In the genomic region with DNA sequence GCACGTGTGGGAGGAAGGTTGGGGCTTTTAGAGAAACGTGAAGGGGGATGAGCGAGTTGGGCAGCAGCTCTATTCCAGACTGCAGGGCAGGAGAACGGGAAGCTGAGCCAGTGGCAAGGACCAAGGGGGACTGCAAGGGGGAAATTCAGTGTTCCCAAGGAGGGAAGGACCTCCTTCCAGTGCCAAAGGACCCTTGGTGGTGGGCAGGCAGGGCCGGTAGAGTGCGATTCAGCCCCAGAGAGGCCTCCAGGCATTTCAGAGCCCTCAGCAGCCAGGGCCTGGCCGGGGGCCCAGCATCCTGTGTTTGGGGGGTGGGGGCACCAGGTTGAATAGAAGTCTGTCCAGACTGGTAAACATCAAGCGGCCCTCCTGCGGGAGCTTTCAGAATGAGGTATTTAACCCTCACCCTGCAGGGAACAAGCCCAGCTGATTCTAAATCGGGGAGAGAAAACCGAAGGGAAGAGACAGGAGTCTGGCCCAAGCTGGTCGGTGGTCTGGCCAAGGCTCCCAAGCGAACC, we compare ENCODE assay signal across 8 cellular contexts. TPM values are rescaled to one million over a fixed set of nuclear protein-coding genes. Genes with fewer than 3 reads are reported as not detected.
DNase-seq lines count a peak whose midpoint lies in the region; ATAC-seq and TF ChIP-seq lines count a peak whose summit lies in the region.

No MANE protein-coding gene starts in this region.

- no peak for TF ChIP-seq CTCF in AG09309 (IDR thresholded peaks at IDR 0.05; ENCODE audit: control insufficient read depth, insufficient read depth, low read depth, low read length, missing control alignments)
- TF ChIP-seq CTCF in brain microvascular endothelial cell (IDR thresholded peaks at IDR 0.05; ENCODE audit: low read depth, low read length, missing control alignments) = no peak

- H3K27ac ChIP-seq in brain microvascular endothelial cell = no peak overlapping the region

- no peaks in the 10 kb centered on the region for H3K36me3 ChIP-seq in brain microvascular endothelial cell (replicated peaks)

- DNase-seq in AG09309 (ENCODE audit: low read depth) (no peak), brain microvascular endothelial cell (no peak), activated gamma-delta T cell (lab: John Stamatoyannopoulos, UW) (no peak)
- no peak for DNase-seq in natural killer cell treated with Interleukin-12 subunit alpha and Interleukin-12 subunit beta and Interleukin-15 and Interleukin-18, amount 100 ng/mL, for 72 hours (ENCODE audit: low spot score)

- peaks cover 18 to 19% of the 10 kb centered on the region in 2 donors for H3K27me3 Mint-ChIP-seq in natural killer cell treated with Interleukin-12 subunit alpha and Interleukin-12 subunit beta and Interleukin-15 and Interleukin-18, amount 100 ng/mL, for 72 hours

- ATAC-seq in HG03039 (IDR thresholded peaks at IDR 0.05; ENCODE audit: unreplicated experiment) = peak; percentile 8
- no peak for ATAC-seq in natural killer cell treated with Interleukin-12 subunit alpha and Interleukin-12 subunit beta and Interleukin-15 and Interleukin-18, amount 100 ng/mL, for 72 hours
- ATAC-seq in GM18861 (IDR thresholded peaks at IDR 0.05; ENCODE audit: unreplicated experiment) = no peak
- no peak for ATAC-seq in GM21381 (IDR thresholded peaks at IDR 0.05; ENCODE audit: unreplicated experiment)
- ATAC-seq in HG03469 (IDR thresholded peaks at IDR 0.05; ENCODE audit: unreplicated experiment) = no peak

- H3K4me1 Mint-ChIP-seq in natural killer cell treated with Interleukin-12 subunit alpha and Interleukin-12 subunit beta and Interleukin-15 and Interleukin-18, amount 100 ng/mL, for 72 hours (ENCODE audit: low read depth in 2 of 2) = peaks cover 17 to 19% of the 10 kb centered on the region in 2 donors

- H3K4me3 ChIP-seq in AG09309 (ENCODE audit: control insufficient read depth, low read depth, low read length) (peak overlapping the region; percentile 22), brain microvascular endothelial cell (ENCODE audit: low read depth, low read length) (peak overlapping the region; percentile 38)

- no peaks in the 10 kb centered on the region for H3K36me3 Mint-ChIP-seq in natural killer cell treated with Interleukin-12 subunit alpha and Interleukin-12 subunit beta and Interleukin-15 and Interleukin-18, amount 100 ng/mL, for 72 hours

- peak overlapping the region; percentile 57 for H3K4me3 Mint-ChIP-seq in natural killer cell treated with Interleukin-12 subunit alpha and Interleukin-12 subunit beta and Interleukin-15 and Interleukin-18, amount 100 ng/mL, for 72 hours

- no peak overlapping the region for H3K27ac Mint-ChIP-seq in natural killer cell treated with Interleukin-12 subunit alpha and Interleukin-12 subunit beta and Interleukin-15 and Interleukin-18, amount 100 ng/mL, for 72 hours

- H3K27me3 ChIP-seq in brain microvascular endothelial cell (replicated peaks) = peaks cover 28% of the 10 kb centered on the region

- in situ Hi-C loops in brain microvascular endothelial cell (cut with HindIII; ENCODE audit: low pct_ligation_motif_present, low sequenced_read_pairs) = no loop called here

- H3K9me3 Mint-ChIP-seq in natural killer cell treated with Interleukin-12 subunit alpha and Interleukin-12 subunit beta and Interleukin-15 and Interleukin-18, amount 100 ng/mL, for 72 hours = no peaks in the 10 kb centered on the region

RNA-seq across cellular contexts. Expression of gene COL9A2, which starts 2.3 kb away (rescaled TPM):
- 1 to 10 TPM; 5.4 to 7.3 TPM for total RNA-seq in natural killer cell treated with Interleukin-12 subunit alpha and Interleukin-12 subunit beta and Interleukin-15 and Interleukin-18, amount 100 ng/mL, for 72 hours

RNA-seq across cellular contexts. Expression of gene ZMPSTE24, which starts 56.7 kb away (rescaled TPM):
- total RNA-seq in natural killer cell treated with Interleukin-12 subunit alpha and Interleukin-12 subunit beta and Interleukin-15 and Interleukin-18, amount 100 ng/mL, for 72 hours = 10 to 100 TPM; 36.9 to 38.5 TPM

RNA-seq across cellular contexts. Expression of gene SMAP2, which starts 58.7 kb away (rescaled TPM):
- 100 to 1,000 TPM; 132 to 158 TPM for total RNA-seq in natural killer cell treated with Interleukin-12 subunit alpha and Interleukin-12 subunit beta and Interleukin-15 and Interleukin-18, amount 100 ng/mL, for 72 hours
